In the genomic region with DNA sequence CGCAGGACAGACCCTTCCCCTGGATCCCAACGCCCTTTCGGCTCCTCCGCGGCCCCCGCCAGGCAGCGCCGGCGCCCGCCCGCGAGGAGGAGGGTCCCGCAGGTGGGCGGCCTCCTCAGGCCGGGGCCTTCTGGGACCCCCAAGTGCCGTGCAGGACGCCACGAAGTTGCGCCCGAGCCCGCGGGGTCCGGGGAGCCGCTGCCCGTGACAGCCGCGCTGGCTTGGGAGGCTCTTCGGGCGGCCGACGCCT, we compare ENCODE assay signal across 8 cellular contexts. TPM values are rescaled to one million over a fixed set of nuclear protein-coding genes. Genes with fewer than 3 reads are reported as not detected.
A peak's percentile ranks its signal among the peaks of the same experiment; 100 is the strongest.
DNase-seq lines count a peak whose midpoint lies in the region; ATAC-seq, FAIRE-seq and TF ChIP-seq lines count a peak whose summit lies in the region.

No MANE protein-coding gene starts in this region.

- H3K36me3 Mint-ChIP-seq in activated T-helper 17 cell treated with anti-CD3 and anti-CD28 coated beads, Interleukin-2, amount 50 U/mL, for 72 hours (ENCODE audit: low read depth), result peaks cover 45% of the 10 kb centered on the region

- H3K9me3 ChIP-seq in heart left ventricle (no peaks in the 10 kb centered on the region), keratinocyte (ENCODE audit: control insufficient read depth, low read depth, low read length) (no peaks in the 10 kb centered on the region), thyroid gland (no peaks in the 10 kb centered on the region)

- intact Hi-C loops in heart left ventricle (cut with DNase I) (loop anchor here in 1 of 10 donors (5.0 kb wide), 1 partner anchor 47 kb away; no protein-coding TSS in a partner anchor), Right ventricle myocardium superior (cut with DNase I) (no loop called here), thyroid gland (cut with DNase I) (no loop called here)

- WGBS in heart left ventricle, 4 donors, result 0 to 1% (median 0%) methylated on average over 2 to 31 of the region's 31 CpGs
- WGBS in thyroid gland, 2 donors, result 0 to 2% methylated on average over 9 to 12 of the region's 31 CpGs

- H3K9me3 Mint-ChIP-seq in activated T-helper 17 cell treated with anti-CD3 and anti-CD28 coated beads, Interleukin-2, amount 50 U/mL, for 72 hours, result no peaks in the 10 kb centered on the region

- H2AFZ ChIP-seq in keratinocyte (ENCODE audit: control insufficient read depth, low read length), result peak overlapping the region; percentile 42

- H3K4me2 ChIP-seq in keratinocyte (ENCODE audit: control insufficient read depth, extremely low read depth, insufficient read depth, low read depth, low read length), result peak overlapping the region; percentile 92

- TF ChIP-seq CTCF in heart left ventricle (IDR thresholded peaks at IDR 0.05) (no peak), keratinocyte (optimal IDR thresholded peaks at IDR 0.05 in 1 of 3, IDR thresholded peaks at IDR 0.05 in 1 of 3, conservative IDR thresholded peaks at IDR 0.05 in 1 of 3; ENCODE audit: extremely low read depth in 1 of 3, insufficient read depth in 2 of 3, low read length in 3 of 3) (no peak), thyroid gland (IDR thresholded peaks at IDR 0.05) (no peak)

- no peaks in the 10 kb centered on the region for H4K20me1 ChIP-seq in keratinocyte (ENCODE audit: control insufficient read depth, extremely low read depth, insufficient read depth, low read length)

- H3K27me3 Mint-ChIP-seq in activated T-helper 17 cell treated with anti-CD3 and anti-CD28 coated beads, Interleukin-2, amount 50 U/mL, for 72 hours, result no peaks in the 10 kb centered on the region

- H3K9ac ChIP-seq in keratinocyte (ENCODE audit: control insufficient read depth, extremely low read depth, insufficient read depth, low read length), result peak overlapping the region; percentile 89

- H3K36me3 ChIP-seq in heart left ventricle (no peaks in the 10 kb centered on the region), keratinocyte (ENCODE audit: control insufficient read depth in 2 of 2, extremely low read depth in 1 of 2, insufficient read depth in 2 of 2, low read length in 2 of 2) (no peaks in the 10 kb centered on the region), thyroid gland (no peaks in the 10 kb centered on the region)

- H3K4me3 ChIP-seq in heart left ventricle (peak overlapping the region; percentile 69 to 94 (median 85)), keratinocyte (ENCODE audit: control insufficient read depth in 2 of 3, extremely low read depth in 1 of 3, insufficient read depth in 2 of 3, low read depth in 1 of 3, low read length in 3 of 3) (peak overlapping the region; percentile 72 to 85 (median 72)), thyroid gland (replicated peaks in 1 of 3) (peak overlapping the region; percentile 63 to 93 (median 77))

- FAIRE-seq in keratinocyte (lab: Jason Lieb, UNC) (no peak), H54 (lab: Jason Lieb, UNC) (no peak)

- no peak for ATAC-seq in heart left ventricle
- no peak for ATAC-seq in Right ventricle myocardium superior (ENCODE audit: poor library complexity)
- no peak for ATAC-seq in activated T-helper 17 cell treated with anti-CD3 and anti-CD28 coated beads, Interleukin-2, amount 50 U/mL, for 72 hours (replicated peaks)

- TF ChIP-seq POLR2A in heart left ventricle (IDR thresholded peaks at IDR 0.05), result no peak
- no peak for TF ChIP-seq POLR2A in thyroid gland (IDR thresholded peaks at IDR 0.05)
- TF ChIP-seq POLR2A in H54 (IDR thresholded peaks at IDR 0.05; ENCODE audit: low read depth, low read length), result no peak

- H3K79me2 ChIP-seq in keratinocyte (ENCODE audit: control insufficient read depth, insufficient read depth, low read length), result peaks cover 44% of the 10 kb centered on the region

- H3K4me1 ChIP-seq in heart left ventricle (peaks cover 0 to 54% (median 22%) of the 10 kb centered on the region in 12 donors), keratinocyte (ENCODE audit: control insufficient read depth, extremely low read depth, insufficient read depth, low read length) (peaks cover 36% of the 10 kb centered on the region), thyroid gland (peaks cover 8 to 23% of the 10 kb centered on the region in 2 donors)

- peak overlapping the region; percentile 91 for H3K27ac Mint-ChIP-seq in activated T-helper 17 cell treated with anti-CD3 and anti-CD28 coated beads, Interleukin-2, amount 50 U/mL, for 72 hours

- peak overlapping the region; percentile 98 for H3K4me3 Mint-ChIP-seq in activated T-helper 17 cell treated with anti-CD3 and anti-CD28 coated beads, Interleukin-2, amount 50 U/mL, for 72 hours

- dilution Hi-C loops in keratinocyte (cut with MboI; ENCODE audit: extremely low pct_ligation_motif_present, low sequenced_read_pairs), result no loop called here

- H3K27me3 ChIP-seq in heart left ventricle (no peaks in the 10 kb centered on the region), keratinocyte (ENCODE audit: control insufficient read depth, extremely low read depth, insufficient read depth, low read length) (no peaks in the 10 kb centered on the region), thyroid gland (no peaks in the 10 kb centered on the region)

- peak overlapping the region; percentile 90 to 98 (median 96) for H3K27ac ChIP-seq in heart left ventricle
- peak overlapping the region; percentile 58 for H3K27ac ChIP-seq in keratinocyte (ENCODE audit: control insufficient read depth, insufficient read depth, low read length)
- peak overlapping the region; percentile 88 to 98 (median 90) for H3K27ac ChIP-seq in thyroid gland

- DNase-seq in heart left ventricle (no peak), Right ventricle myocardium superior (no peak), keratinocyte (ENCODE audit: low read depth, low spot score) (no peak), thyroid gland (no peak), HCEC 1CT (no peak), MV-4-11 (lab: John Stamatoyannopoulos, UW) (no peak), H54 (ENCODE audit: insufficient read length, low spot score) (no peak)

- no peaks in the 10 kb centered on the region for H3K9me1 ChIP-seq in keratinocyte (ENCODE audit: control insufficient read depth, extremely low read depth, insufficient read depth, low read length)

- H3K4me1 Mint-ChIP-seq in activated T-helper 17 cell treated with anti-CD3 and anti-CD28 coated beads, Interleukin-2, amount 50 U/mL, for 72 hours, result peaks cover 41% of the 10 kb centered on the region

RNA-seq across cellular contexts. Expression of a gene that starts 0.5 kb away (rescaled TPM):
- total RNA-seq in heart left ventricle, result 10 to 100 TPM in 4 of 9 donors, 1 to 10 TPM in 5; 5.1 to 18.7 (median 9.1) TPM
- 1 to 10 TPM; 1.5 to 4.7 TPM for polyA plus RNA-seq in heart left ventricle
- 6.7 TPM for total RNA-seq in Right ventricle myocardium superior
- total RNA-seq in activated T-helper 17 cell treated with anti-CD3 and anti-CD28 coated beads, Interleukin-2, amount 50 U/mL, for 72 hours, result 10 to 100 TPM; 42.2 to 93.3 TPM
- polyA plus RNA-seq in keratinocyte, result 5.4 to 7.1 TPM (median 7.1 TPM) in 3 replicates
- 3.6 TPM for polyA plus RNA-seq in keratinocyte (2011; ENCODE audit: low read depth)
- 3.5 and 5.0 TPM in 2 replicates for polyA plus RNA-seq in keratinocyte (2011; cell fraction: cytosol; rRNA removed)
- 23.0 and 26.6 TPM in 2 replicates for polyA plus RNA-seq in keratinocyte (2011; cell fraction: nucleus; rRNA removed)
- 4.8 and 10.7 TPM in 2 replicates for polyA plus RNA-seq in keratinocyte (2012; ENCODE audit: low replicate concordance)
- 14.4 to 28.3 TPM (median 18.1 TPM) in 3 replicates for polyA minus RNA-seq in keratinocyte
- polyA minus RNA-seq in keratinocyte (2011; cell fraction: cytosol; rRNA and poly(A)+ RNA removed), result 7.1 TPM
- polyA minus RNA-seq in keratinocyte (2011; cell fraction: nucleus; rRNA and poly(A)+ RNA removed), result 17.1 and 29.8 TPM in 2 replicates
- total RNA-seq in thyroid gland, result 10 to 100 TPM in 3 of 4 donors, 1 to 10 TPM in 1; 9.5 to 20.2 (median 12.8) TPM
